Comparison of ENCODE assay signal across 9 cellular contexts in genomic region chr21:44301093-44301492, GRCh38. TPM values are rescaled to one million over a fixed set of nuclear protein-coding genes. Genes with fewer than 3 reads are reported as not detected.
DNase-seq lines count a peak whose midpoint lies in the region; ATAC-seq and TF ChIP-seq lines count a peak whose summit lies in the region.
"Had no signal": no experiment of that assay in that cellular context is flagged by ENCODE, and none has a peak within 500 bp of the region (broad histone marks: within the 10 kb centered on the region; RNA-seq: fewer than 3 reads in every experiment).

No MANE protein-coding gene starts in this region.

- H3K4me1 Mint-ChIP-seq in activated T-cell treated with anti-CD3 and anti-CD28 coated beads, Interleukin-2, amount 50 U/mL, for 72 hours (ENCODE audit: low read depth) = peaks cover 54% of the 10 kb centered on the region

- H3K36me3 Mint-ChIP-seq in activated T-cell treated with anti-CD3 and anti-CD28 coated beads, Interleukin-2, amount 50 U/mL, for 72 hours (ENCODE audit: insufficient read depth in 2 of 2) = no peaks in the 10 kb centered on the region

- H3K9me3 Mint-ChIP-seq in activated T-cell treated with anti-CD3 and anti-CD28 coated beads, Interleukin-2, amount 50 U/mL, for 72 hours = no peaks in the 10 kb centered on the region

- H3K4me3 ChIP-seq in astrocyte of the cerebellum (ENCODE audit: low read depth, low read length) (peak overlapping the region; percentile 71), lower lobe of right lung (peak overlapping the region; percentile 78), thymus (ENCODE audit: low read length) (peak overlapping the region; percentile 96)

- H3K4me3 Mint-ChIP-seq in activated T-cell treated with anti-CD3 and anti-CD28 coated beads, Interleukin-2, amount 50 U/mL, for 72 hours = peak overlapping the region; percentile 86 to 89

- TF ChIP-seq CTCF in astrocyte of the cerebellum (IDR thresholded peaks at IDR 0.05; ENCODE audit: low read depth, low read length, missing control alignments) = no peak
- no peak for TF ChIP-seq CTCF in lower lobe of right lung (IDR thresholded peaks at IDR 0.05)

- H3K27me3 Mint-ChIP-seq in activated T-cell treated with anti-CD3 and anti-CD28 coated beads, Interleukin-2, amount 50 U/mL, for 72 hours (ENCODE audit: low read depth) = no peaks in the 10 kb centered on the region

- 88% methylated on average over 12 of the region's 12 CpGs for WGBS in thymus

- H3K4me1 ChIP-seq in lower lobe of right lung (peaks cover 68% of the 10 kb centered on the region), thymus (ENCODE audit: control insufficient read depth, insufficient read depth, low read length) (peaks cover 13% of the 10 kb centered on the region)

- no peak for DNase-seq in activated T-cell treated with anti-CD3 and anti-CD28 coated beads, Interleukin-2, amount 50 U/mL, for 72 hours
- DNase-seq in activated T-cell treated with anti-CD3 and anti-CD28 coated beads for 4 hours = no peak
- no peak for DNase-seq in astrocyte of the cerebellum (ENCODE audit: low read depth)
- DNase-seq in lower lobe of right lung = no peak
- no peak for DNase-seq in NCI-H2171 treated with DMSO at 0.1 percent for 48 hours (lab: John Stamatoyannopoulos, UW)
- DNase-seq in DMS 273 treated with DMSO at 0.1 percent for 48 hours (lab: John Stamatoyannopoulos, UW) = no peak
- DNase-seq: DMS153 had no signal

- H3K9me3 ChIP-seq in lower lobe of right lung (no peaks in the 10 kb centered on the region), thymus (ENCODE audit: control insufficient read depth) (no peaks in the 10 kb centered on the region)

- H3K36me3 ChIP-seq in lower lobe of right lung (no peaks in the 10 kb centered on the region), thymus (ENCODE audit: control insufficient read depth, insufficient read depth) (no peaks in the 10 kb centered on the region)

- H3K27ac ChIP-seq in lower lobe of right lung (peak overlapping the region; percentile 95), thymus (ENCODE audit: low read depth) (no peak overlapping the region)

- in situ Hi-C loops in astrocyte of the cerebellum (cut with HindIII; ENCODE audit: low sequenced_read_pairs) = no loop called here

- H3K27me3 ChIP-seq in lower lobe of right lung (ENCODE audit: low read depth) (no peaks in the 10 kb centered on the region), thymus (ENCODE audit: control insufficient read depth, insufficient read depth) (no peaks in the 10 kb centered on the region)

- ATAC-seq in activated T-cell treated with anti-CD3 and anti-CD28 coated beads, Interleukin-2, amount 50 U/mL, for 72 hours (replicated peaks in 1 of 2) = no peak
- ATAC-seq in lower lobe of right lung (no peak), GM19455 (IDR thresholded peaks at IDR 0.05; ENCODE audit: unreplicated experiment) (no peak)

- intact Hi-C loops in lower lobe of right lung (cut with DNase I) = no loop called here

- H3K27ac Mint-ChIP-seq in activated T-cell treated with anti-CD3 and anti-CD28 coated beads, Interleukin-2, amount 50 U/mL, for 72 hours = no peak overlapping the region

RNA-seq across cellular contexts. Expression of gene PFKL, which starts 1.2 kb away (rescaled TPM):
- total RNA-seq in activated T-cell treated with anti-CD3 and anti-CD28 coated beads, Interleukin-2, amount 50 U/mL, for 72 hours = 100 to 1,000 TPM; 104 to 109 TPM
- total RNA-seq in lower lobe of right lung = 106 TPM
- polyA plus RNA-seq in thymus = 82.7 TPM

RNA-seq across cellular contexts. Expression of gene AIRE, which starts 15.4 kb away (rescaled TPM):
- not detected for total RNA-seq in activated T-cell treated with anti-CD3 and anti-CD28 coated beads, Interleukin-2, amount 50 U/mL, for 72 hours
- total RNA-seq in lower lobe of right lung = not detected
- polyA plus RNA-seq in thymus = 52.2 TPM

RNA-seq across cellular contexts. Expression of gene CFAP410, which starts 38.1 kb away (rescaled TPM):
- 10 to 100 TPM; 14.5 to 17.2 TPM for total RNA-seq in activated T-cell treated with anti-CD3 and anti-CD28 coated beads, Interleukin-2, amount 50 U/mL, for 72 hours
- 20.3 TPM for total RNA-seq in lower lobe of right lung
- 62.5 TPM for polyA plus RNA-seq in thymus

RNA-seq across cellular contexts. Expression of gene DNMT3L, which starts 39.4 kb away (rescaled TPM):
- not detected for total RNA-seq in activated T-cell treated with anti-CD3 and anti-CD28 coated beads, Interleukin-2, amount 50 U/mL, for 72 hours
- total RNA-seq in lower lobe of right lung = not detected
- 0.80 TPM for polyA plus RNA-seq in thymus

RNA-seq across cellular contexts. Expression of gene TRPM2, which starts 52.3 kb away (rescaled TPM):
- 1 to 10 TPM; 2.4 to 3.2 TPM for total RNA-seq in activated T-cell treated with anti-CD3 and anti-CD28 coated beads, Interleukin-2, amount 50 U/mL, for 72 hours
- total RNA-seq in lower lobe of right lung = 17.9 TPM
- polyA plus RNA-seq in thymus = 9.4 TPM
